In the genomic region with DNA sequence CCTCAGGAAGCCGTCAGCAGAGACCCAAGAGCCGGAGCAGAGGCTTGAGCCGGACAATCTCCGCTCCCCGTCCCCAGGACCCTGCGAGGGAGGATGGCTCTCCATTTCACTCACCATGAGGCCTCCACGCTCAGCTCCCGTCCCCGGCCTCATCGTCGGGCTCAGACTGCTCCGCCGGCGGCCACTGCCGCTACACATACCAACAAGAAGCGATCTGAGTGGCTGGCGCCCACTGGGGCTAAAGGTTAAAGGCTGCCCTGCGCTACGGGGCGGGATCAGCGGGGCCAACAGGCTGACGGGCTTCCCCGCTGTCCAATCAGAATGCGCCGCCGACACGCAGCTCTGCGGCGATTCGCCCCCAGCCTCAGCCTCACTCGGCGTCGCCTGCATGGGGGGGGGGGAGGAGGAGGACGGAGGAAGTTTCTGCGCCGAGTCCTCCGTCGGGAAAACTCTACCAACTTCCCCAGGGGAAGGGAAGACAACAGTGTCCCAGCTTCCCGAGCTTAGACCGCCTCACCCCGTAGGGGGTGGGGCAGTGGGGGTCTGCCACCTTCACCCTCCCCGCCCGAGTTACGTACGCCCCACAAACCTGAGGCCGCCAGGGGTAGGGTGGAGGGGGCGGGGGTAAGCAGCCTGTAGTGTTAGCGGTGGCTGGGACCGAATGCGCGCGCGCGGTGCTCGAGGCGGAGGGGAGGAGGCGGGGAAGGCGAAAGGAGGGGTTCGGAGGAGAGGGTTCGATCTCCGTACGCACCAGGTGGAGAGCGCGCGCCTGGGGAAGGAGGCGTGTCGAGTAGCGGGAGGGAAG, we compare ENCODE assay signal across 1 cellular context.
A peak's percentile ranks its signal among the peaks of the same experiment; 100 is the strongest.
TF ChIP-seq lines count a peak whose summit lies in the region.

A gene (minus strand): TSS at position 220 of the 805 bp plus-strand sequence. CDS start 22 bp downstream, at position 198.

TF ChIP-seq in HepG2, 621 proteins besides CTCF, POLR2A, EP300 and RAD21 (continued from another document and continues in another):
- TF ChIP-seq, protein P1, sequence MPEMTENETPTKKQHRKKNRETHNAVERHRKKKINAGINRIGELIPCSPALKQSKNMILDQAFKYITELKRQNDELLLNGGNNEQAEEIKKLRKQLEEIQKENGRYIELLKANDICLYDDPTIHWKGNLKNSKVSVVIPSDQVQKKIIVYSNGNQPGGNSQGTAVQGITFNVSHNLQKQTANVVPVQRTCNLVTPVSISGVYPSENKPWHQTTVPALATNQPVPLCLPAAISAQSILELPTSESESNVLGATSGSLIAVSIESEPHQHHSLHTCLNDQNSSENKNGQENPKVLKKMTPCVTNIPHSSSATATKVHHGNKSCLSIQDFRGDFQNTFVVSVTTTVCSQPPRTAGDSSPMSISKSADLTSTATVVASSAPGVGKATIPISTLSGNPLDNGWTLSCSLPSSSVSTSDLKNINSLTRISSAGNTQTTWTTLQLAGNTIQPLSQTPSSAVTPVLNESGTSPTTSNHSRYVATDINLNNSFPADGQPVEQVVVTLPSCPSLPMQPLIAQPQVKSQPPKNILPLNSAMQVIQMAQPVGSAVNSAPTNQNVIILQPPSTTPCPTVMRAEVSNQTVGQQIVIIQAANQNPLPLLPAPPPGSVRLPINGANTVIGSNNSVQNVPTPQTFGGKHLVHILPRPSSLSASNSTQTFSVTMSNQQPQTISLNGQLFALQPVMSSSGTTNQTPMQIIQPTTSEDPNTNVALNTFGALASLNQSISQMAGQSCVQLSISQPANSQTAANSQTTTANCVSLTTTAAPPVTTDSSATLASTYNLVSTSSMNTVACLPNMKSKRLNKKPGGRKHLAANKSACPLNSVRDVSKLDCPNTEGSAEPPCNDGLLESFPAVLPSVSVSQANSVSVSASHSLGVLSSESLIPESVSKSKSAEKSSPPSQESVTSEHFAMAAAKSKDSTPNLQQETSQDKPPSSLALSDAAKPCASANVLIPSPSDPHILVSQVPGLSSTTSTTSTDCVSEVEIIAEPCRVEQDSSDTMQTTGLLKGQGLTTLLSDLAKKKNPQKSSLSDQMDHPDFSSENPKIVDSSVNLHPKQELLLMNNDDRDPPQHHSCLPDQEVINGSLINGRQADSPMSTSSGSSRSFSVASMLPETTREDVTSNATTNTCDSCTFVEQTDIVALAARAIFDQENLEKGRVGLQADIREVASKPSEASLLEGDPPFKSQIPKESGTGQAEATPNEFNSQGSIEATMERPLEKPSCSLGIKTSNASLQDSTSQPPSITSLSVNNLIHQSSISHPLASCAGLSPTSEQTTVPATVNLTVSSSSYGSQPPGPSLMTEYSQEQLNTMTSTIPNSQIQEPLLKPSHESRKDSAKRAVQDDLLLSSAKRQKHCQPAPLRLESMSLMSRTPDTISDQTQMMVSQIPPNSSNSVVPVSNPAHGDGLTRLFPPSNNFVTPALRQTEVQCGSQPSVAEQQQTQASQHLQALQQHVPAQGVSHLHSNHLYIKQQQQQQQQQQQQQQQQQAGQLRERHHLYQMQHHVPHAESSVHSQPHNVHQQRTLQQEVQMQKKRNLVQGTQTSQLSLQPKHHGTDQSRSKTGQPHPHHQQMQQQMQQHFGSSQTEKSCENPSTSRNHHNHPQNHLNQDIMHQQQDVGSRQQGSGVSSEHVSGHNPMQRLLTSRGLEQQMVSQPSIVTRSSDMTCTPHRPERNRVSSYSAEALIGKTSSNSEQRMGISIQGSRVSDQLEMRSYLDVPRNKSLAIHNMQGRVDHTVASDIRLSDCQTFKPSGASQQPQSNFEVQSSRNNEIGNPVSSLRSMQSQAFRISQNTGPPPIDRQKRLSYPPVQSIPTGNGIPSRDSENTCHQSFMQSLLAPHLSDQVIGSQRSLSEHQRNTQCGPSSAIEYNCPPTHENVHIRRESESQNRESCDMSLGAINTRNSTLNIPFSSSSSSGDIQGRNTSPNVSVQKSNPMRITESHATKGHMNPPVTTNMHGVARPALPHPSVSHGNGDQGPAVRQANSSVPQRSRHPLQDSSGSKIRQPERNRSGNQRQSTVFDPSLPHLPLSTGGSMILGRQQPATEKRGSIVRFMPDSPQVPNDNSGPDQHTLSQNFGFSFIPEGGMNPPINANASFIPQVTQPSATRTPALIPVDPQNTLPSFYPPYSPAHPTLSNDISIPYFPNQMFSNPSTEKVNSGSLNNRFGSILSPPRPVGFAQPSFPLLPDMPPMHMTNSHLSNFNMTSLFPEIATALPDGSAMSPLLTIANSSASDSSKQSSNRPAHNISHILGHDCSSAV (CRISPR knock-in tag; IDR thresholded peaks at IDR 0.05; ENCODE audit: borderline replicate concordance): 0 out of 2 replicates have a peak, but pooled peaks have one; percentile 57
- TF ChIP-seq, protein P2, sequence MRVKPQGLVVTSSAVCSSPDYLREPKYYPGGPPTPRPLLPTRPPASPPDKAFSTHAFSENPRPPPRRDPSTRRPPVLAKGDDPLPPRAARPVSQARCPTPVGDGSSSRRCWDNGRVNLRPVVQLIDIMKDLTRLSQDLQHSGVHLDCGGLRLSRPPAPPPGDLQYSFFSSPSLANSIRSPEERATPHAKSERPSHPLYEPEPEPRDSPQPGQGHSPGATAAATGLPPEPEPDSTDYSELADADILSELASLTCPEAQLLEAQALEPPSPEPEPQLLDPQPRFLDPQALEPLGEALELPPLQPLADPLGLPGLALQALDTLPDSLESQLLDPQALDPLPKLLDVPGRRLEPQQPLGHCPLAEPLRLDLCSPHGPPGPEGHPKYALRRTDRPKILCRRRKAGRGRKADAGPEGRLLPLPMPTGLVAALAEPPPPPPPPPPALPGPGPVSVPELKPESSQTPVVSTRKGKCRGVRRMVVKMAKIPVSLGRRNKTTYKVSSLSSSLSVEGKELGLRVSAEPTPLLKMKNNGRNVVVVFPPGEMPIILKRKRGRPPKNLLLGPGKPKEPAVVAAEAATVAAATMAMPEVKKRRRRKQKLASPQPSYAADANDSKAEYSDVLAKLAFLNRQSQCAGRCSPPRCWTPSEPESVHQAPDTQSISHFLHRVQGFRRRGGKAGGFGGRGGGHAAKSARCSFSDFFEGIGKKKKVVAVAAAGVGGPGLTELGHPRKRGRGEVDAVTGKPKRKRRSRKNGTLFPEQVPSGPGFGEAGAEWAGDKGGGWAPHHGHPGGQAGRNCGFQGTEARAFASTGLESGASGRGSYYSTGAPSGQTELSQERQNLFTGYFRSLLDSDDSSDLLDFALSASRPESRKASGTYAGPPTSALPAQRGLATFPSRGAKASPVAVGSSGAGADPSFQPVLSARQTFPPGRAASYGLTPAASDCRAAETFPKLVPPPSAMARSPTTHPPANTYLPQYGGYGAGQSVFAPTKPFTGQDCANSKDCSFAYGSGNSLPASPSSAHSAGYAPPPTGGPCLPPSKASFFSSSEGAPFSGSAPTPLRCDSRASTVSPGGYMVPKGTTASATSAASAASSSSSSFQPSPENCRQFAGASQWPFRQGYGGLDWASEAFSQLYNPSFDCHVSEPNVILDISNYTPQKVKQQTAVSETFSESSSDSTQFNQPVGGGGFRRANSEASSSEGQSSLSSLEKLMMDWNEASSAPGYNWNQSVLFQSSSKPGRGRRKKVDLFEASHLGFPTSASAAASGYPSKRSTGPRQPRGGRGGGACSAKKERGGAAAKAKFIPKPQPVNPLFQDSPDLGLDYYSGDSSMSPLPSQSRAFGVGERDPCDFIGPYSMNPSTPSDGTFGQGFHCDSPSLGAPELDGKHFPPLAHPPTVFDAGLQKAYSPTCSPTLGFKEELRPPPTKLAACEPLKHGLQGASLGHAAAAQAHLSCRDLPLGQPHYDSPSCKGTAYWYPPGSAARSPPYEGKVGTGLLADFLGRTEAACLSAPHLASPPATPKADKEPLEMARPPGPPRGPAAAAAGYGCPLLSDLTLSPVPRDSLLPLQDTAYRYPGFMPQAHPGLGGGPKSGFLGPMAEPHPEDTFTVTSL (CRISPR knock-in tag; IDR thresholded peaks at IDR 0.05; ENCODE audit: borderline replicate concordance): no peak; the same call in 1 of the 2 replicates
- TF ChIP-seq ZKSCAN1 (IDR thresholded peaks at IDR 0.05; ENCODE audit: low read length): no peak; the same call in 1 of the 2 replicates
- TF ChIP-seq NFIB (CRISPR knock-in tag; IDR thresholded peaks at IDR 0.05; ENCODE audit: borderline replicate concordance): no peak
- TF ChIP-seq, protein P3, sequence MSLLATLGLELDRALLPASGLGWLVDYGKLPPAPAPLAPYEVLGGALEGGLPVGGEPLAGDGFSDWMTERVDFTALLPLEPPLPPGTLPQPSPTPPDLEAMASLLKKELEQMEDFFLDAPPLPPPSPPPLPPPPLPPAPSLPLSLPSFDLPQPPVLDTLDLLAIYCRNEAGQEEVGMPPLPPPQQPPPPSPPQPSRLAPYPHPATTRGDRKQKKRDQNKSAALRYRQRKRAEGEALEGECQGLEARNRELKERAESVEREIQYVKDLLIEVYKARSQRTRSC (CRISPR knock-in tag; IDR thresholded peaks at IDR 0.05; ENCODE audit: low read depth): peak; percentile 60
- TF ChIP-seq TSC22D2 (CRISPR knock-in tag; IDR thresholded peaks at IDR 0.05; ENCODE audit: borderline replicate concordance): peak; percentile 17
- TF ChIP-seq WIZ (CRISPR knock-in tag; IDR thresholded peaks at IDR 0.05): peak; percentile 95
- TF ChIP-seq NFE2L2 (IDR thresholded peaks at IDR 0.05; ENCODE audit: low read length): peak; percentile 10; the same call in 1 of the 2 replicates
- TF ChIP-seq, protein P4, sequence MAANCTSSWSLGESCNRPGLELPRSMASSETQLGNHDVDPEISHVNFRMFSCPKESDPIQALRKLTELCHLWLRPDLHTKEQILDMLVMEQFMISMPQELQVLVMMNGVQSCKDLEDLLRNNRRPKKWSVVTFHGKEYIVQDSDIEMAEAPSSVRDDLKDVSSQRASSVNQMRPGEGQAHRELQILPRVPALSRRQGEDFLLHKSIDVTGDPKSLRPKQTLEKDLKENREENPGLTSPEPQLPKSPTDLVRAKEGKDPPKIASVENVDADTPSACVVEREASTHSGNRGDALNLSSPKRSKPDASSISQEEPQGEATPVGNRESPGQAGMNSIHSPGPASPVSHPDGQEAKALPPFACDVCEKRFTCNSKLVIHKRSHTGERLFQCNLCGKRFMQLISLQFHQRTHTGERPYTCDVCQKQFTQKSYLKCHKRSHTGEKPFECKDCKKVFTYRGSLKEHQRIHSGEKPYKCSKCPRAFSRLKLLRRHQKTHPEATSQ (CRISPR knock-in tag; IDR thresholded peaks at IDR 0.05; ENCODE audit: borderline replicate concordance): peak; percentile 88; the same call in 1 of the 2 replicates
- TF ChIP-seq ZFX (CRISPR knock-in tag; IDR thresholded peaks at IDR 0.05; ENCODE audit: low read depth): peak; percentile 99
- no peak for TF ChIP-seq TOE1 (CRISPR knock-in tag; IDR thresholded peaks at IDR 0.05)
- no peak for TF ChIP-seq SUZ12 (IDR thresholded peaks at IDR 0.05; ENCODE audit: low read depth, low read length)
- peak; percentile 91; the same call in 1 of the 2 replicates for TF ChIP-seq ZNF33B (CRISPR knock-in tag; IDR thresholded peaks at IDR 0.05)
- peak; percentile 77; the same call in 1 of the 2 replicates for TF ChIP-seq ZNF329 (CRISPR knock-in tag; IDR thresholded peaks at IDR 0.05; ENCODE audit: low read depth)
- peak; percentile 3; the same call in 1 of the 2 replicates for TF ChIP-seq ZNF430 (CRISPR knock-in tag; IDR thresholded peaks at IDR 0.05)
- TF ChIP-seq HNRNPL (IDR thresholded peaks at IDR 0.05; ENCODE audit: low read depth, low read length): peak; percentile 65; the same call in 1 of the 2 replicates
- TF ChIP-seq ZNF20 (CRISPR knock-in tag; IDR thresholded peaks at IDR 0.05): no peak
- TF ChIP-seq, protein P5, sequence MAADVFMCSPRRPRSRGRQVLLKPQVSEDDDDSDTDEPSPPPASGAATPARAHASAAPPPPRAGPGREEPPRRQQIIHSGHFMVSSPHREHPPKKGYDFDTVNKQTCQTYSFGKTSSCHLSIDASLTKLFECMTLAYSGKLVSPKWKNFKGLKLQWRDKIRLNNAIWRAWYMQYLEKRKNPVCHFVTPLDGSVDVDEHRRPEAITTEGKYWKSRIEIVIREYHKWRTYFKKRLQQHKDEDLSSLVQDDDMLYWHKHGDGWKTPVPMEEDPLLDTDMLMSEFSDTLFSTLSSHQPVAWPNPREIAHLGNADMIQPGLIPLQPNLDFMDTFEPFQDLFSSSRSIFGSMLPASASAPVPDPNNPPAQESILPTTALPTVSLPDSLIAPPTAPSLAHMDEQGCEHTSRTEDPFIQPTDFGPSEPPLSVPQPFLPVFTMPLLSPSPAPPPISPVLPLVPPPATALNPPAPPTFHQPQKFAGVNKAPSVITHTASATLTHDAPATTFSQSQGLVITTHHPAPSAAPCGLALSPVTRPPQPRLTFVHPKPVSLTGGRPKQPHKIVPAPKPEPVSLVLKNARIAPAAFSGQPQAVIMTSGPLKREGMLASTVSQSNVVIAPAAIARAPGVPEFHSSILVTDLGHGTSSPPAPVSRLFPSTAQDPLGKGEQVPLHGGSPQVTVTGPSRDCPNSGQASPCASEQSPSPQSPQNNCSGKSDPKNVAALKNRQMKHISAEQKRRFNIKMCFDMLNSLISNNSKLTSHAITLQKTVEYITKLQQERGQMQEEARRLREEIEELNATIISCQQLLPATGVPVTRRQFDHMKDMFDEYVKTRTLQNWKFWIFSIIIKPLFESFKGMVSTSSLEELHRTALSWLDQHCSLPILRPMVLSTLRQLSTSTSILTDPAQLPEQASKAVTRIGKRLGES (CRISPR knock-in tag; IDR thresholded peaks at IDR 0.05; ENCODE audit: borderline replicate concordance): no peak
- peak; percentile 76; the same call in 1 of the 2 replicates for TF ChIP-seq CBFB (CRISPR knock-in tag; IDR thresholded peaks at IDR 0.05)
- TF ChIP-seq, protein P6, sequence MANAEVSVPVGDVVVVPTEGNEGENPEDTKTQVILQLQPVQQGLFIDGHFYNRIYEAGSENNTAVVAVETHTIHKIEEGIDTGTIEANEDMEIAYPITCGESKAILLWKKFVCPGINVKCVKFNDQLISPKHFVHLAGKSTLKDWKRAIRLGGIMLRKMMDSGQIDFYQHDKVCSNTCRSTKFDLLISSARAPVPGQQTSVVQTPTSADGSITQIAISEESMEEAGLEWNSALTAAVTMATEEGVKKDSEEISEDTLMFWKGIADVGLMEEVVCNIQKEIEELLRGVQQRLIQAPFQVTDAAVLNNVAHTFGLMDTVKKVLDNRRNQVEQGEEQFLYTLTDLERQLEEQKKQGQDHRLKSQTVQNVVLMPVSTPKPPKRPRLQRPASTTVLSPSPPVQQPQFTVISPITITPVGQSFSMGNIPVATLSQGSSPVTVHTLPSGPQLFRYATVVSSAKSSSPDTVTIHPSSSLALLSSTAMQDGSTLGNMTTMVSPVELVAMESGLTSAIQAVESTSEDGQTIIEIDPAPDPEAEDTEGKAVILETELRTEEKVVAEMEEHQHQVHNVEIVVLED (CRISPR knock-in tag; IDR thresholded peaks at IDR 0.05; ENCODE audit: borderline replicate concordance): peak; percentile 97
- peak; percentile 95 for TF ChIP-seq ZNF781 (CRISPR knock-in tag; IDR thresholded peaks at IDR 0.05; ENCODE audit: borderline replicate concordance, not compliant biosample characterization)
- peak; percentile 74 for TF ChIP-seq JUNB (CRISPR knock-in tag; IDR thresholded peaks at IDR 0.05; ENCODE audit: borderline replicate concordance)
- peak; percentile 44; the same call in 1 of the 2 replicates for TF ChIP-seq ZNF772 (CRISPR knock-in tag; IDR thresholded peaks at IDR 0.05)
- TF ChIP-seq ATM (IDR thresholded peaks at IDR 0.05; ENCODE audit: borderline replicate concordance): no peak
- TF ChIP-seq ZNF749 (CRISPR knock-in tag; IDR thresholded peaks at IDR 0.05; ENCODE audit: borderline replicate concordance): 0 out of 2 replicates have a peak, but pooled peaks have one; percentile 72
- TF ChIP-seq ZNF775 (CRISPR knock-in tag; IDR thresholded peaks at IDR 0.05; ENCODE audit: borderline replicate concordance): peak; percentile 86
- no peak for TF ChIP-seq ATF7 (IDR thresholded peaks at IDR 0.05)
- TF ChIP-seq ATF7 (CRISPR knock-in tag; IDR thresholded peaks at IDR 0.05): peak; percentile 83; the same call in 1 of the 2 replicates
- 0 out of 2 replicates have a peak, but pooled peaks have one; percentile 20 for TF ChIP-seq KDM1A (CRISPR knock-in tag; IDR thresholded peaks at IDR 0.05)
- TF ChIP-seq SOX6 (IDR thresholded peaks at IDR 0.05): no peak
- TF ChIP-seq SOX6 (CRISPR knock-in tag; IDR thresholded peaks at IDR 0.05): peak; percentile 37; the same call in 1 of the 2 replicates
- no peak for TF ChIP-seq MLLT10 (CRISPR knock-in tag; IDR thresholded peaks at IDR 0.05)
- peak; percentile 3 for TF ChIP-seq PCBP2 (optimal IDR thresholded peaks at IDR 0.05; ENCODE audit: low read depth, low read length, poor library complexity, severe bottlenecking)
- TF ChIP-seq GATA4 (IDR thresholded peaks at IDR 0.05; ENCODE audit: borderline replicate concordance, low read depth): peak; percentile 67; the same call in 1 of the 2 replicates
